Comparison of ENCODE assay signal across 24 cellular contexts in genomic region chr10:103559776-103560175, GRCh38.
DNase-seq lines count a peak whose midpoint lies in the region; ATAC-seq, FAIRE-seq and TF ChIP-seq lines count a peak whose summit lies in the region.
"Had no signal": no experiment of that assay in that cellular context is flagged by ENCODE, and none has a peak within 500 bp of the region (broad histone marks: within the 10 kb centered on the region; RNA-seq: fewer than 3 reads in every experiment).

No MANE protein-coding gene starts in this region.

- in situ Hi-C loops in GM12878 (cut with MboI), result no loop called here

- H3K18ac ChIP-seq in mesenchymal stem cell (ENCODE audit: low read depth in 1 of 2, low read length in 2 of 2), result no peak overlapping the region

- H2AK5ac ChIP-seq in mesenchymal stem cell (ENCODE audit: low read length, severe bottlenecking), result no peak overlapping the region

- no peak for TF ChIP-seq RAD21 in GM12878 (IDR thresholded peaks at IDR 0.05; ENCODE audit: insufficient read depth, low read depth, low read length)

- H3K14ac ChIP-seq in mesenchymal stem cell (ENCODE audit: low read length in 2 of 2), result peak overlapping the region in 1 of 2 experiments; percentile 45

- peaks cover 6 to 10% of the 10 kb centered on the region in 2 experiments for H3K27me3 ChIP-seq in GM12878 (replicated peaks in 1 of 2; ENCODE audit: control insufficient read depth in 2 of 2, insufficient read depth in 2 of 2, low read length in 1 of 2)
- peaks cover 85 to 87% of the 10 kb centered on the region in 2 experiments for H3K27me3 ChIP-seq in mesenchymal stem cell (ENCODE audit: control insufficient read depth in 1 of 2, insufficient read depth in 1 of 2, low read length in 2 of 2)
- H3K27me3 ChIP-seq in tibial artery, result peaks cover 0 to 35% of the 10 kb centered on the region in 2 donors
- H3K27me3 ChIP-seq: BE2C had no signal

- TF ChIP-seq POLR2A in GM12878 (IDR thresholded peaks at IDR 0.05; ENCODE audit: low read depth, low read length), result no peak

- 57% methylated on average over 9 of the region's 9 CpGs for WGBS in GM12878 (ENCODE audit: insufficient coverage, insufficient replicate concordance, low lambda C conversion rate, missing lambda C conversion rate)
- 89% methylated on average over 9 of the region's 9 CpGs for WGBS in mesenchymal stem cell

- H2AFZ ChIP-seq in GM12878 (ENCODE audit: control insufficient read depth, low read depth, low read length) (no peak overlapping the region), mesenchymal stem cell (ENCODE audit: low read depth, low read length) (no peak overlapping the region)

- no peak overlapping the region for H2BK5ac ChIP-seq in mesenchymal stem cell (ENCODE audit: low read depth, low read length, poor library complexity, severe bottlenecking)

- H3K36me3 ChIP-seq in HEK293 (ENCODE audit: control insufficient read depth in 2 of 2, insufficient read depth in 1 of 2, low read length in 2 of 2) (no peaks in the 10 kb centered on the region), GM12878 (ENCODE audit: control insufficient read depth in 2 of 2, insufficient read depth in 2 of 2, low read length in 1 of 2) (no peaks in the 10 kb centered on the region), mesenchymal stem cell (ENCODE audit: control insufficient read depth in 1 of 2, insufficient read depth in 2 of 2, low read depth in 1 of 2, low read length in 2 of 2) (no peaks in the 10 kb centered on the region), tibial artery (no peaks in the 10 kb centered on the region)
- H3K36me3 ChIP-seq: BE2C had no signal

- RAD21 ChIA-PET in GM12878 (lab: Charles Lee; ENCODE audit: unreplicated experiment), result no interaction called here

- H3K23ac ChIP-seq in mesenchymal stem cell (ENCODE audit: low read length in 2 of 2), result no peak overlapping the region

- H2BK12ac ChIP-seq in mesenchymal stem cell (ENCODE audit: low read length in 2 of 2), result no peak overlapping the region

- no peak overlapping the region for H3K4me2 ChIP-seq in GM12878 (ENCODE audit: control insufficient read depth, insufficient read depth)
- no peak overlapping the region for H3K4me2 ChIP-seq in mesenchymal stem cell (ENCODE audit: low read length, poor library complexity, severe bottlenecking)

- H4K20me1 ChIP-seq in GM12878 (ENCODE audit: control insufficient read depth, insufficient read depth), result no peaks in the 10 kb centered on the region; the same call in 1 of the 2 replicates

- H3K27ac ChIP-seq in HEK293 (ENCODE audit: extremely low read depth, low read depth, low read length), result no peak overlapping the region
- H3K27ac ChIP-seq in GM12878 (ENCODE audit: control insufficient read depth, insufficient read depth), result no peak overlapping the region
- no peak overlapping the region for H3K27ac ChIP-seq in mesenchymal stem cell (ENCODE audit: low read length, poor library complexity, severe bottlenecking)
- H3K27ac ChIP-seq in tibial artery, result no peak overlapping the region

- SMC1A ChIA-PET in GM12878 (lab: Charles Lee; ENCODE audit: uncharacterized antibody, unreplicated experiment), result no interaction called here

- H3K4me3 ChIP-seq in HEK293 (ENCODE audit: low read depth, low read length) (no peak overlapping the region), GM12878 (no peak overlapping the region), mesenchymal stem cell (ENCODE audit: insufficient read depth in 1 of 2, low read depth in 1 of 2, low read length in 2 of 2) (no peak overlapping the region), tibial artery (no peak overlapping the region)

- no peak overlapping the region for H2BK15ac ChIP-seq in mesenchymal stem cell (ENCODE audit: low read depth, poor library complexity, severe bottlenecking)

- intact Hi-C loops in GM12878 (cut with micrococcal nuclease; ENCODE audit: unreplicated experiment) (no loop called here), tibial artery (cut with DNase I; ENCODE audit: low total_unique reads) (no loop called here)

- no peak overlapping the region for H3K4ac ChIP-seq in mesenchymal stem cell (ENCODE audit: low read depth in 1 of 2, low read length in 2 of 2)

- H4K91ac ChIP-seq in mesenchymal stem cell (ENCODE audit: low read length), result peak overlapping the region; percentile 14

- H3K79me2 ChIP-seq in GM12878 (ENCODE audit: control insufficient read depth, insufficient read depth, low read length), result no peaks in the 10 kb centered on the region

- no peak for TF ChIP-seq CTCF in HEK293 (tag by site-specific recombination; IDR thresholded peaks at IDR 0.05)
- TF ChIP-seq CTCF in GM12878 (IDR thresholded peaks at IDR 0.05 in 2 of 3, conservative IDR thresholded peaks at IDR 0.05 in 1 of 3; ENCODE audit: control insufficient read depth in 2 of 3, extremely low read depth in 1 of 3, insufficient read depth in 1 of 3, low read depth in 3 of 3, low read length in 3 of 3), result no peak
- no peak for TF ChIP-seq CTCF in tibial artery (IDR thresholded peaks at IDR 0.05)

- H3K4me1 ChIP-seq in HEK293 (ENCODE audit: control insufficient read depth, insufficient read depth, low read length) (peaks cover 3% of the 10 kb centered on the region; the same call in 1 of the 2 replicates), GM12878 (ENCODE audit: control insufficient read depth, insufficient read depth, low read length) (no peaks in the 10 kb centered on the region), mesenchymal stem cell (ENCODE audit: control insufficient read depth, insufficient read depth, low read depth, low read length) (peaks cover 20% of the 10 kb centered on the region), tibial artery (peaks cover 0 to 16% (median 11%) of the 10 kb centered on the region in 4 donors)
- H3K4me1 ChIP-seq: BE2C had no signal

- H3K9me3 ChIP-seq in HEK293 (ENCODE audit: control insufficient read depth, insufficient read depth, low read depth, low read length) (no peaks in the 10 kb centered on the region), GM12878 (replicated peaks; ENCODE audit: control insufficient read depth, insufficient read depth, low read length) (no peaks in the 10 kb centered on the region), mesenchymal stem cell (ENCODE audit: control insufficient read depth, low read length) (peaks cover 6% of the 10 kb centered on the region), tibial artery (no peaks in the 10 kb centered on the region)
- H3K9me3 ChIP-seq: BE2C had no signal

- no peak for FAIRE-seq in GM12878 (lab: Jason Lieb, UNC)
- peak; percentile 98 for FAIRE-seq in urothelium cell line (lab: Jason Lieb, UNC)
- FAIRE-seq: A204.1, GM12892, GM18507 had no signal

- CTCF ChIA-PET in HEK293 (lab: Yijun Ruan, JAX), result no interaction called here
- CTCF ChIA-PET in GM12878 (lab: Yijun Ruan, JAX), result no interaction called here

- H2BK120ac ChIP-seq in mesenchymal stem cell (ENCODE audit: low read depth, low read length), result no peak overlapping the region

- no peaks in the 10 kb centered on the region for H3K79me1 ChIP-seq in mesenchymal stem cell (replicated peaks; ENCODE audit: low read length, poor library complexity, severe bottlenecking)

- ATAC-seq in GM12878 (no peak), HG03571 (IDR thresholded peaks at IDR 0.05; ENCODE audit: unreplicated experiment) (no peak)

- no peak for TF ChIP-seq EP300 in GM12878 (IDR thresholded peaks at IDR 0.05; ENCODE audit: borderline replicate concordance in 1 of 2, control insufficient read depth in 1 of 2, low read depth in 2 of 2, low read length in 2 of 2)

- BruUV-seq in GM12878 (replicated peaks; lab: Mats Ljungman, UMichigan), result no TSS peak

- POLR2A ChIA-PET in HEK293 (lab: Yijun Ruan, JAX) (no interaction called here), GM12878 (lab: Charles Lee) (no interaction called here)

- H3K9ac ChIP-seq in GM12878 (ENCODE audit: control insufficient read depth, insufficient read depth, low read length), result no peak overlapping the region
- no peak overlapping the region for H3K9ac ChIP-seq in mesenchymal stem cell (ENCODE audit: low read length)

- H4K8ac ChIP-seq in mesenchymal stem cell (ENCODE audit: low read length), result no peak overlapping the region

- DNase-seq in GM12878 (ENCODE audit: low read depth, low spot score) (no peak), mesenchymal stem cell (no peak), urothelium cell line (ENCODE audit: low spot score) (no peak), tibial artery (no peak), superior temporal gyrus (ENCODE audit: extremely low spot score) (no peak)
- DNase-seq: ACHN; BE2C; C1 segment of cervical spinal cord; CD4-positive, CD25-positive, alpha-beta regulatory T cell; CD8-positive, alpha-beta memory T cell; COR-L47; DMS 273 treated with DMSO at 0.1 percent for 48 hours; DMS53; DND-41; EL; GOT3; H9; IMR-90; KG1 had no signal

TF ChIP-seq in HEK293, 187 proteins besides CTCF, POLR2A, EP300 and RAD21:
- TF ChIP-seq FEZF1 (tag by site-specific recombination; IDR thresholded peaks at IDR 0.05), result no peak
- no peak for TF ChIP-seq ZBTB7A (tag by site-specific recombination; IDR thresholded peaks at IDR 0.05; ENCODE audit: low read depth)
- TF ChIP-seq ZSCAN4 (tag by site-specific recombination; IDR thresholded peaks at IDR 0.05), result peak; percentile 92

TF ChIP-seq in GM12878, 131 proteins besides CTCF, POLR2A, EP300 and RAD21:
- peak; percentile 95 for TF ChIP-seq BCL3 (IDR thresholded peaks at IDR 0.05; ENCODE audit: borderline replicate concordance, insufficient read depth, low read depth, low read length, poor library complexity, severe bottlenecking)
- TF ChIP-seq PBX3 (IDR thresholded peaks at IDR 0.05; ENCODE audit: insufficient replicate concordance, low read depth, low read length), result peak; percentile 61
- TF ChIP-seq NFYA (IDR thresholded peaks at IDR 0.05; ENCODE audit: borderline replicate concordance, low read depth, low read length), result no peak
- TF ChIP-seq POU2F2 (IDR thresholded peaks at IDR 0.05; ENCODE audit: borderline replicate concordance, low read depth, low read length), result no peak
- TF ChIP-seq BMI1 (IDR thresholded peaks at IDR 0.05; ENCODE audit: borderline replicate concordance), result no peak

Comparison
In these comparisons a context has a peak if more than half of its experiments do, and no peak if none do; other contexts are left out.
1. Of the 9 proteins assayed by ChIP-seq in both HEK293 and GM12878: peak only in HEK293: none; only in GM12878: PBX3; in both: none; in neither: 8.